In genomic region chr14:75258803-75259509, GRCh38 we compare ENCODE assay signal across 8 cellular contexts. TPM values are rescaled to one million over a fixed set of nuclear protein-coding genes. Genes with fewer than 3 reads are reported as not detected.
DNase-seq lines count a peak whose midpoint lies in the region; FAIRE-seq and TF ChIP-seq lines count a peak whose summit lies in the region.

No MANE protein-coding gene starts in this region.

- H2AFZ ChIP-seq in neuron (ENCODE audit: low read depth, low read length) = peak overlapping the region; percentile 63

- H3K9me3 ChIP-seq in neuron (ENCODE audit: low read length) = no peaks in the 10 kb centered on the region

- H3K4me3 ChIP-seq in HFF-Myc (replicated peaks; ENCODE audit: low read depth, low read length) (peak overlapping the region; percentile 44), neuron (ENCODE audit: low read length) (peak overlapping the region; percentile 58)

- H3K4me3 Mint-ChIP-seq in activated naive CD4-positive, alpha-beta T cell treated with anti-CD3 and anti-CD28 coated beads, Interleukin-2, amount 10 ng/mL, durations not matched to agents 7 days and 5 days = peak overlapping the region; percentile 80

- H3K27me3 Mint-ChIP-seq in activated naive CD4-positive, alpha-beta T cell treated with anti-CD3 and anti-CD28 coated beads, Interleukin-2, amount 10 ng/mL, durations not matched to agents 7 days and 5 days = peaks cover 79% of the 10 kb centered on the region

- H3K36me3 ChIP-seq in neuron (ENCODE audit: insufficient read depth, low read length) = no peaks in the 10 kb centered on the region

- H3K27ac Mint-ChIP-seq in activated naive CD4-positive, alpha-beta T cell treated with anti-CD3 and anti-CD28 coated beads, Interleukin-2, amount 10 ng/mL, durations not matched to agents 7 days and 5 days = peak overlapping the region; percentile 80

- in situ Hi-C loops in SK-MEL-5 (cut with HindIII; ENCODE audit: low pct_unique_long_range_greater_than_20kb, low sequenced_read_pairs) = no loop called here

- FAIRE-seq in G401.6 (lab: Jason Lieb, UNC) (peak; percentile 99), frontal cortex (lab: Jason Lieb, UNC) (peak; percentile 88)

- H3K9me3 Mint-ChIP-seq in activated naive CD4-positive, alpha-beta T cell treated with anti-CD3 and anti-CD28 coated beads, Interleukin-2, amount 10 ng/mL, durations not matched to agents 7 days and 5 days = no peaks in the 10 kb centered on the region

- no peaks in the 10 kb centered on the region for H3K27me3 ChIP-seq in neuron (ENCODE audit: insufficient read depth, low read length)

- H3K36me3 Mint-ChIP-seq in activated naive CD4-positive, alpha-beta T cell treated with anti-CD3 and anti-CD28 coated beads, Interleukin-2, amount 10 ng/mL, durations not matched to agents 7 days and 5 days = no peaks in the 10 kb centered on the region

- TF ChIP-seq CTCF in HFF-Myc (IDR thresholded peaks at IDR 0.05; ENCODE audit: low read depth, low read length, missing control alignments) = no peak

- H3K4me1 ChIP-seq in neuron (ENCODE audit: insufficient read depth, low read length) = peaks cover 8% of the 10 kb centered on the region

- H3K4me1 Mint-ChIP-seq in activated naive CD4-positive, alpha-beta T cell treated with anti-CD3 and anti-CD28 coated beads, Interleukin-2, amount 10 ng/mL, durations not matched to agents 7 days and 5 days = peaks cover 22% of the 10 kb centered on the region

- DNase-seq in HFF-Myc (ENCODE audit: extremely low read depth, low read depth) = peak; percentile 99
- DNase-seq in MV-4-11 (lab: John Stamatoyannopoulos, UW) = peak; percentile 99
- DNase-seq in SK-MEL-5 (ENCODE audit: low read depth, low spot score) = peak; percentile 99
- peak; percentile 100 for DNase-seq in activated naive CD4-positive, alpha-beta T cell treated with anti-CD3 and anti-CD28 coated beads, Interleukin-2, amount 10 ng/mL, durations not matched to agents 7 days and 5 days
- peak; percentile 78 to 91 for DNase-seq in frontal cortex (ENCODE audit: low spot score in 2 of 2)
- DNase-seq in stromal cell of bone marrow (ENCODE audit: low read depth) = peak; percentile 99

- CTCF ChIA-PET in activated naive CD4-positive, alpha-beta T cell treated with anti-CD3 and anti-CD28 coated beads, Interleukin-2, amount 10 ng/mL, durations not matched to agents 7 days and 5 days (lab: Charles Lee) = interaction anchor here (0.6 to 1.4 kb wide), 5 partner anchors 10 to 44 kb away, joined by 3 to 9 read pairs (median 3); no protein-coding TSS in a partner anchor

RNA-seq across cellular contexts. Expression of gene FOS, which starts 19.7 kb away (rescaled TPM):
- 67.4 and 78.3 TPM in 2 replicates for total RNA-seq in SK-MEL-5 (2014; rRNA removed; shearing (Covaris generic))
- polyA plus RNA-seq in SK-MEL-5 (2015; cell fraction: cytosol; rRNA removed) = 84.4 and 102 TPM in 2 replicates
- polyA plus RNA-seq in SK-MEL-5 (2015; cell fraction: nucleus; rRNA removed) = 334 TPM in 2 replicates
- total RNA-seq in frontal cortex = 15.1 TPM

Comparison
In these comparisons a context has a peak if more than half of its experiments do, and no peak if none do; other contexts are left out.
1. Peak in every context shown above with its lines: DNase-seq and H3K4me3 ChIP-seq.